Comparison of ENCODE assay signal across 17 cellular contexts in the genomic region with DNA sequence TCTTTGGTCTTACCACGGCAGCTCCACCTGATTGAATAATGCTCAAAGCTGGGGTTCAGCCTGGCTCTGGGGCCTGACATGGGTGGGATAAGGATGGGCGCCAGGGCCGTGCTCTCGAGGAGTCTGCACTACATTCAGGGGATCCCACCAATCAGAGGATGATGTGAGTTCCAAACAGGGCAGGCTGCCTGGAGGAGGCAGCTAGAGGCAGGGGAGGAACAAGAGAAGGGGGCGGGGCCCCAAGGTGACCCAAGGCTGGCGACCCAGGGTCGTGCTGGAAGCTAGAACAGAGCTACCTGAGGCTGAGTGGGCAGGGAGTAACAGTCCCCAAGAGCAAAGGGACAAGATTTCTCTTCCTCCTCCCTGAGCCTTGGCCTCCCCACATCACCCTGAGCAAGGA.
"Had no signal": no experiment of that assay in that cellular context is flagged by ENCODE, and none has a peak within 500 bp of the region (broad histone marks: within the 10 kb centered on the region; RNA-seq: fewer than 3 reads in every experiment).

No MANE protein-coding gene starts in this region.

- H2AFZ ChIP-seq: parathyroid adenoma had no signal

- H3K4me3 ChIP-seq: adrenal gland, breast epithelium, mucosa of descending colon, spleen, tibial artery had no signal

- H3K27ac Mint-ChIP-seq: activated CD4-positive, alpha-beta T cell treated with anti-CD3 and anti-CD28 coated beads, Interleukin-2, amount 10 ng/mL, durations not matched to agents 24 days and 14 days; activated CD8-positive, alpha-beta T cell treated with anti-CD3 and anti-CD28 coated beads for 36 hours; activated naive CD4-positive, alpha-beta T cell treated with anti-CD3 and anti-CD28 coated beads, Interleukin-2, amount 50 U/mL, for 72 hours; memory B cell; naive B cell; T-cell had no signal

- H3K36me3 ChIP-seq: adrenal gland, breast epithelium, tibial artery had no signal

- DNase-seq: activated CD4-positive, alpha-beta T cell treated with anti-CD3 and anti-CD28 coated beads, Interleukin-2, amount 10 ng/mL, durations not matched to agents 24 days and 14 days; activated CD8-positive, alpha-beta T cell treated with anti-CD3 and anti-CD28 coated beads for 36 hours; activated gamma-delta T cell treated with Interleukin-2 at 50 U/mL for 16 hours; cortex of kidney; effector CD4-positive, alpha-beta T cell; hypothalamus; mucosa of descending colon; naive B cell; spleen; stimulated activated naive CD4-positive, alpha-beta T cell; T-cell; tibial artery had no signal

- H3K4me1 ChIP-seq: adrenal gland, breast epithelium, parathyroid adenoma, tibial artery had no signal

- H3K27ac ChIP-seq: adrenal gland, breast epithelium, parathyroid adenoma, tibial artery had no signal

- H3K79me2 ChIP-seq: parathyroid adenoma had no signal

- H3K4me3 Mint-ChIP-seq: activated CD4-positive, alpha-beta T cell treated with anti-CD3 and anti-CD28 coated beads, Interleukin-2, amount 10 ng/mL, durations not matched to agents 24 days and 14 days; activated CD8-positive, alpha-beta T cell treated with anti-CD3 and anti-CD28 coated beads for 36 hours; memory B cell; naive B cell; T-cell had no signal

- H3K9me3 Mint-ChIP-seq: activated CD4-positive, alpha-beta T cell treated with anti-CD3 and anti-CD28 coated beads, Interleukin-2, amount 10 ng/mL, durations not matched to agents 24 days and 14 days; activated CD8-positive, alpha-beta T cell treated with anti-CD3 and anti-CD28 coated beads for 36 hours; activated naive CD4-positive, alpha-beta T cell treated with anti-CD3 and anti-CD28 coated beads, Interleukin-2, amount 50 U/mL, for 72 hours; memory B cell; naive B cell; T-cell had no signal

- H3K9ac ChIP-seq: parathyroid adenoma had no signal

- ATAC-seq: activated CD8-positive, alpha-beta T cell treated with anti-CD3 and anti-CD28 coated beads for 36 hours; activated naive CD4-positive, alpha-beta T cell treated with anti-CD3 and anti-CD28 coated beads, Interleukin-2, amount 50 U/mL, for 72 hours; T-cell had no signal

- H3K4me1 Mint-ChIP-seq: activated CD4-positive, alpha-beta T cell treated with anti-CD3 and anti-CD28 coated beads, Interleukin-2, amount 10 ng/mL, durations not matched to agents 24 days and 14 days; memory B cell; T-cell had no signal

- H3K36me3 Mint-ChIP-seq: activated naive CD4-positive, alpha-beta T cell treated with anti-CD3 and anti-CD28 coated beads, Interleukin-2, amount 50 U/mL, for 72 hours; memory B cell; naive B cell; T-cell had no signal

- H3K27me3 ChIP-seq: breast epithelium had no signal

- H3K9me3 ChIP-seq: adrenal gland, breast epithelium, mucosa of descending colon, spleen, tibial artery had no signal

- H3K27me3 Mint-ChIP-seq: activated CD4-positive, alpha-beta T cell treated with anti-CD3 and anti-CD28 coated beads, Interleukin-2, amount 10 ng/mL, durations not matched to agents 24 days and 14 days had no signal
